In the genomic region with DNA sequence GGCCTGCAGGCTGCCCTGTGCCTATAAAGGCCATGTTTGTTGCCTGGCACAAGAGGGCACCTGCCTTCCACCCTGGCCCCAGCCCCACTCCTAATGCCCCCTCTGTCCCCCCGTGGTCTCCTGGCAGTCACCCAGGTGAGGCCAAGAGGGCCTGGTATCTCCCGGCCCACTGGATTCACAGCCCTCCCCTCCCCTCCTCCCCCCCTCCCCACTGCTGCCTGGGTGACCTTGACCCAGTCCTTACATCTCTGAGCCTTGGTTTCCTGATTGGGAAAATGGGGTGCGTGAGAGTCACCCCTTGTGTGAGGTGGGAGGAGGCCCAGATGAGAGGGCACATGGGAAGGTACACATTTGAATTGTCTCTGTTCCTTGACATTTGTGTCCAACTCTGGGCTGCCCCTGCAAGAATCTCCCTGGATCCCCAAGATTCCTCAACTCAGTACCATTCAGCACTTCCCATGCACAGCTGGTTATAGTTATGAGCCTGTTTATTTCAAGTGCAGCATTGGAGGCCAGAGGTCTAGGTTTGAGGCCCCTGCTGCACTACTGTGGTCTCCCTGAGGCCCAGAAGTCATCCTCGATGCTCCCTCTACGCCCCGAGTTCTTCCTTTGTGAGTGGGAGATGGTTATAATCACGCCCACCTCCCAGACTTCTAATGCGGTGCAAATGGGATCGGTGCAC, we compare ENCODE assay signal across 21 cellular contexts. TPM values are rescaled to one million over a fixed set of nuclear protein-coding genes. Genes with fewer than 3 reads are reported as not detected.
"Had no signal": no experiment of that assay in that cellular context is flagged by ENCODE, and none has a peak within 500 bp of the region (broad histone marks: within the 10 kb centered on the region; RNA-seq: fewer than 3 reads in every experiment).

No MANE protein-coding gene starts in this region.

- H3K27me3 ChIP-seq: gastrocnemius medialis, left lung, uterus had no signal

- H3K4me3 Mint-ChIP-seq: activated CD4-positive, alpha-beta memory T cell treated with anti-CD3 and anti-CD28 coated beads for 36 hours; central memory CD8-positive, alpha-beta T cell; naive thymus-derived CD8-positive, alpha-beta T cell; T-cell had no signal

- H3K27ac ChIP-seq: coronary artery, gastrocnemius medialis, heart right ventricle, left lung, uterus had no signal

- H3K27ac Mint-ChIP-seq: activated CD4-positive, alpha-beta memory T cell treated with anti-CD3 and anti-CD28 coated beads for 36 hours; activated naive CD4-positive, alpha-beta T cell treated with anti-CD3 and anti-CD28 coated beads, Interleukin-2, amount 50 U/mL, for 72 hours; naive thymus-derived CD8-positive, alpha-beta T cell; T-cell had no signal

- ATAC-seq: activated naive CD4-positive, alpha-beta T cell treated with anti-CD3 and anti-CD28 coated beads, Interleukin-2, amount 50 U/mL, for 72 hours; gastrocnemius medialis; left lung; naive thymus-derived CD8-positive, alpha-beta T cell; T-cell had no signal

- FAIRE-seq: endothelial cell of umbilical vein, keratinocyte had no signal

- H3K4me1 ChIP-seq: left lung, uterus had no signal

- DNase-seq: activated CD4-positive, alpha-beta memory T cell treated with anti-CD3 and anti-CD28 coated beads for 36 hours; activated CD4-positive, alpha-beta T cell treated with anti-CD3 and anti-CD28 coated beads for 1 hour; activated T-cell treated with anti-CD3 and anti-CD28 coated beads, Interleukin-2, amount 50 U/mL, for 48 hours; amygdala; effector CD4-positive, alpha-beta T cell; gastrocnemius medialis; heart right ventricle; naive thymus-derived CD8-positive, alpha-beta T cell; stimulated activated CD4-positive, alpha-beta T cell treated with anti-CD3 and anti-CD28 coated beads, Interleukin-12 subunit alpha, Interleukin-12 subunit beta, amount 100 ng/mL, for 4 hours; stimulated activated CD4-positive, alpha-beta T cell treated with anti-CD3 and anti-CD28 coated beads, Interleukin-2, amount 100 ng/mL, for 24 hours; T-cell; uterus had no signal

- H3K4me3 ChIP-seq: coronary artery, gastrocnemius medialis, heart right ventricle, left lung, uterus had no signal

- H3K9me3 Mint-ChIP-seq: activated CD4-positive, alpha-beta memory T cell treated with anti-CD3 and anti-CD28 coated beads for 36 hours; activated naive CD4-positive, alpha-beta T cell treated with anti-CD3 and anti-CD28 coated beads, Interleukin-2, amount 50 U/mL, for 72 hours; central memory CD8-positive, alpha-beta T cell; naive thymus-derived CD8-positive, alpha-beta T cell; T-cell had no signal

- H3K9me3 ChIP-seq: gastrocnemius medialis, heart right ventricle, left lung, uterus had no signal

- H3K4me1 Mint-ChIP-seq: central memory CD8-positive, alpha-beta T cell; naive thymus-derived CD8-positive, alpha-beta T cell; T-cell had no signal

- H3K36me3 Mint-ChIP-seq: activated CD4-positive, alpha-beta memory T cell treated with anti-CD3 and anti-CD28 coated beads for 36 hours; activated naive CD4-positive, alpha-beta T cell treated with anti-CD3 and anti-CD28 coated beads, Interleukin-2, amount 50 U/mL, for 72 hours; brain; naive thymus-derived CD8-positive, alpha-beta T cell; T-cell had no signal

- H3K36me3 ChIP-seq: gastrocnemius medialis, heart right ventricle, left lung, uterus had no signal

RNA-seq across cellular contexts. Expression of a gene that starts 58.9 kb away (rescaled TPM):
- total RNA-seq: activated CD4-positive, alpha-beta memory T cell treated with anti-CD3 and anti-CD28 coated beads for 36 hours; activated naive CD4-positive, alpha-beta T cell treated with anti-CD3 and anti-CD28 coated beads, Interleukin-2, amount 50 U/mL, for 72 hours; endothelial cell of umbilical vein; gastrocnemius medialis; heart right ventricle; left lung; mucosa of gallbladder; naive thymus-derived CD8-positive, alpha-beta T cell; osteoblast; T-cell had no signal
- polyA plus RNA-seq: endothelial cell of umbilical vein; heart right ventricle; keratinocyte; naive thymus-derived CD8-positive, alpha-beta T cell had no signal
